ENCODE assay signal across 9 cellular contexts in the genomic region with DNA sequence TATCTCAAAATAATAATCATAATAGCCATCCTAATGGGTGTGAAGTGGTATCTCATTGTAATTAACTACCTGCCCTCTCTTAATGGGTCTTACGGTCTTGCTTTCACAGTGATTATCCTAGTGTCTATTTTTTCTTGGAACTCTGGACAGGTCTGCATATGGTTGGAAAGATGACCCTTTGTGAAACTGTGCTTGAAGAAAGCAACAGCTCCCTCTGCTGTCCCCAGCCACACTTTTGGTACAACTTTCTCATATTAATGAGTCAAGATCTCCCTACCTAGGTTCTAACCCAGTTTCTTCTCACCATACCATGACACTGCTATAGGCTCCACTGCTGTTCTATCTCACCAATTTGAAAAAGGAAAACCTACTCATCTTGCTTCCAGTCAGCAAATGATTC. TPM values are rescaled to one million over a fixed set of nuclear protein-coding genes. Genes with fewer than 3 reads are reported as not detected.
DNase-seq lines count a peak whose midpoint lies in the region; ATAC-seq and TF ChIP-seq lines count a peak whose summit lies in the region.
"Had no signal": no experiment of that assay in that cellular context is flagged by ENCODE, and none has a peak within 500 bp of the region (broad histone marks: within the 10 kb centered on the region; RNA-seq: fewer than 3 reads in every experiment).

No MANE protein-coding gene starts in this region.

- H4K20me1 ChIP-seq in neural progenitor cell (ENCODE audit: low read depth), result no peaks in the 10 kb centered on the region

- no peaks in the 10 kb centered on the region for H3K27me3 ChIP-seq in neural progenitor cell
- no peaks in the 10 kb centered on the region for H3K27me3 ChIP-seq in vagina

- H3K36me3 Mint-ChIP-seq in neural progenitor cell, result no peaks in the 10 kb centered on the region
- no peaks in the 10 kb centered on the region for H3K36me3 Mint-ChIP-seq in activated CD4-positive, alpha-beta memory T cell treated with anti-CD3 and anti-CD28 coated beads, Interleukin-2, amount 10 ng/mL, durations not matched to agents 7 days and 5 days (ENCODE audit: low read depth)
- H3K36me3 Mint-ChIP-seq: activated naive CD4-positive, alpha-beta T cell treated with anti-CD3 and anti-CD28 coated beads, Interleukin-2, amount 10 ng/mL, durations not matched to agents 7 days and 5 days had no signal

- H3K4me1 Mint-ChIP-seq in neural progenitor cell, result peaks cover 5% of the 10 kb centered on the region
- no peaks in the 10 kb centered on the region for H3K4me1 Mint-ChIP-seq in activated CD4-positive, alpha-beta memory T cell treated with anti-CD3 and anti-CD28 coated beads, Interleukin-2, amount 10 ng/mL, durations not matched to agents 7 days and 5 days
- H3K4me1 Mint-ChIP-seq: activated naive CD4-positive, alpha-beta T cell treated with anti-CD3 and anti-CD28 coated beads, Interleukin-2, amount 10 ng/mL, durations not matched to agents 7 days and 5 days had no signal

- no peak overlapping the region for H2AFZ ChIP-seq in neural progenitor cell (replicated peaks)

- no peak for TF ChIP-seq POLR2A in vagina (IDR thresholded peaks at IDR 0.05)

- TF ChIP-seq CTCF in LNCAP (IDR thresholded peaks at IDR 0.05), result peak; percentile 42; the same call in 1 of the 2 replicates
- TF ChIP-seq CTCF in neural progenitor cell (IDR thresholded peaks at IDR 0.05), result peak; percentile 48
- TF ChIP-seq CTCF in vagina (IDR thresholded peaks at IDR 0.05), result no peak

- H3K27ac ChIP-seq in neural progenitor cell, result no peak overlapping the region
- H3K27ac ChIP-seq in vagina, result no peak overlapping the region

- H3K36me3 ChIP-seq in neural progenitor cell (no peaks in the 10 kb centered on the region), vagina (no peaks in the 10 kb centered on the region)

- in situ Hi-C loops in T47D (cut with HindIII; ENCODE audit: low pct_unique_long_range_greater_than_20kb, low sequenced_read_pairs), result no loop called here

- intact Hi-C loops in vagina (cut with DNase I), result no loop called here

- no peak overlapping the region for H3K27ac Mint-ChIP-seq in neural progenitor cell
- H3K27ac Mint-ChIP-seq in activated CD4-positive, alpha-beta memory T cell treated with anti-CD3 and anti-CD28 coated beads, Interleukin-2, amount 10 ng/mL, durations not matched to agents 7 days and 5 days, result no peak overlapping the region
- H3K27ac Mint-ChIP-seq: activated naive CD4-positive, alpha-beta T cell treated with anti-CD3 and anti-CD28 coated beads, Interleukin-2, amount 10 ng/mL, durations not matched to agents 7 days and 5 days had no signal

- peaks cover 11% of the 10 kb centered on the region for H3K27me3 Mint-ChIP-seq in neural progenitor cell (ENCODE audit: insufficient read depth, low read depth)
- H3K27me3 Mint-ChIP-seq in activated CD4-positive, alpha-beta memory T cell treated with anti-CD3 and anti-CD28 coated beads, Interleukin-2, amount 10 ng/mL, durations not matched to agents 7 days and 5 days, result no peaks in the 10 kb centered on the region
- H3K27me3 Mint-ChIP-seq: activated naive CD4-positive, alpha-beta T cell treated with anti-CD3 and anti-CD28 coated beads, Interleukin-2, amount 10 ng/mL, durations not matched to agents 7 days and 5 days had no signal

- H3K4me1 ChIP-seq in neural progenitor cell, result no peaks in the 10 kb centered on the region
- no peaks in the 10 kb centered on the region for H3K4me1 ChIP-seq in vagina

- H3K4me3 Mint-ChIP-seq in neural progenitor cell, result no peak overlapping the region
- no peak overlapping the region for H3K4me3 Mint-ChIP-seq in activated CD4-positive, alpha-beta memory T cell treated with anti-CD3 and anti-CD28 coated beads, Interleukin-2, amount 10 ng/mL, durations not matched to agents 7 days and 5 days
- H3K4me3 Mint-ChIP-seq: activated naive CD4-positive, alpha-beta T cell treated with anti-CD3 and anti-CD28 coated beads, Interleukin-2, amount 10 ng/mL, durations not matched to agents 7 days and 5 days had no signal

- no peaks in the 10 kb centered on the region for H3F3A ChIP-seq in neural progenitor cell (ENCODE audit: low read depth)

- H3K4me3 ChIP-seq in neural progenitor cell, result no peak overlapping the region
- H3K4me3 ChIP-seq in vagina, result no peak overlapping the region

- no peaks in the 10 kb centered on the region for H3K79me2 ChIP-seq in neural progenitor cell (ENCODE audit: low read depth)

- H3K9ac ChIP-seq in neural progenitor cell, result no peak overlapping the region

- no peaks in the 10 kb centered on the region for H3K9me3 Mint-ChIP-seq in neural progenitor cell
- H3K9me3 Mint-ChIP-seq in activated CD4-positive, alpha-beta memory T cell treated with anti-CD3 and anti-CD28 coated beads, Interleukin-2, amount 10 ng/mL, durations not matched to agents 7 days and 5 days, result no peaks in the 10 kb centered on the region
- H3K9me3 Mint-ChIP-seq: activated naive CD4-positive, alpha-beta T cell treated with anti-CD3 and anti-CD28 coated beads, Interleukin-2, amount 10 ng/mL, durations not matched to agents 7 days and 5 days had no signal

- H3K4me2 ChIP-seq in neural progenitor cell, result no peak overlapping the region

- no peaks in the 10 kb centered on the region for H3K9me3 ChIP-seq in neural progenitor cell (ENCODE audit: low read depth)
- no peaks in the 10 kb centered on the region for H3K9me3 ChIP-seq in vagina

- CTCF ChIA-PET in activated CD4-positive, alpha-beta memory T cell treated with anti-CD3 and anti-CD28 coated beads, Interleukin-2, amount 10 ng/mL, durations not matched to agents 7 days and 5 days (lab: Charles Lee), result no interaction called here

- peak in 2 of 3 experiments; percentile 10 to 62 for DNase-seq in NCI-H1417 (lab: John Stamatoyannopoulos, UW)
- DNase-seq in NCI-H1417 treated with DMSO at 0.1 percent for 48 hours (lab: John Stamatoyannopoulos, UW), result no peak
- peak; percentile 7 to 50 for DNase-seq in T47D (ENCODE audit: low read depth in 1 of 2, low spot score in 1 of 2)
- DNase-seq in neural progenitor cell (ENCODE audit: low spot score), result peak; percentile 38
- DNase-seq in vagina (ENCODE audit: extremely low spot score in 2 of 2), result no peak
- DNase-seq in activated CD4-positive, alpha-beta memory T cell treated with anti-CD3 and anti-CD28 coated beads, Interleukin-2, amount 10 ng/mL, durations not matched to agents 7 days and 5 days, result no peak
- DNase-seq: activated naive CD4-positive, alpha-beta T cell treated with anti-CD3 and anti-CD28 coated beads, Interleukin-2, amount 10 ng/mL, durations not matched to agents 7 days and 5 days had no signal

- no peak for ATAC-seq in HG02642 (IDR thresholded peaks at IDR 0.05; ENCODE audit: poor library complexity, unreplicated experiment)

- POLR2A ChIA-PET in activated CD4-positive, alpha-beta memory T cell treated with anti-CD3 and anti-CD28 coated beads, Interleukin-2, amount 10 ng/mL, durations not matched to agents 7 days and 5 days (lab: Charles Lee), result no interaction called here

RNA-seq across cellular contexts. Expression of a gene that starts 2.4 kb away (rescaled TPM):
- total RNA-seq in neural progenitor cell (ENCODE audit: low replicate concordance) (not detected in 2 replicates), vagina (not detected)
- not detected for total RNA-seq in activated CD4-positive, alpha-beta memory T cell treated with anti-CD3 and anti-CD28 coated beads, Interleukin-2, amount 10 ng/mL, durations not matched to agents 7 days and 5 days

Comparison
In these comparisons a context has a peak if more than half of its experiments do, and no peak if none do; other contexts are left out.
1. DNase-seq: peak in NCI-H1417 (2 of 3), T47D (2 of 2) and neural progenitor cell (single experiment); none in NCI-H1417 treated with DMSO at 0.1 percent for 48 hours (single experiment), vagina (0 of 2) and activated CD4-positive, alpha-beta memory T cell treated with anti-CD3 and anti-CD28 coated beads, Interleukin-2, amount 10 ng/mL, durations not matched to agents 7 days and 5 days (single experiment).
2. CTCF ChIP-seq: peak in LNCAP (single experiment) and neural progenitor cell (single experiment); none in vagina (0 of 3).